ENCODE assay signal across 22 cellular contexts in genomic region chr1:218953448-218953847, GRCh38.
"Had no signal": no experiment of that assay in that cellular context is flagged by ENCODE, and none has a peak within 500 bp of the region (broad histone marks: within the 10 kb centered on the region; RNA-seq: fewer than 3 reads in every experiment).

No MANE protein-coding gene starts in this region.

- H3K9me3 Mint-ChIP-seq: activated naive CD4-positive, alpha-beta T cell treated with anti-CD3 and anti-CD28 coated beads, Interleukin-2, amount 50 U/mL, for 24 hours; stimulated activated naive B cell treated with anti-CD40 and anti-IgM and Interleukin-4, amounts not matched to agents 10 μg/mL and 1 μg/mL and 100 μg/mL, for 72 hours had no signal

- H3K9me3 ChIP-seq: body of pancreas, right lobe of liver, testis, uterus had no signal

- H3K4me2 ChIP-seq: smooth muscle cell had no signal

- H3K4me3 ChIP-seq: body of pancreas, cardiac muscle cell, right lobe of liver, smooth muscle cell, testis, uterus had no signal

- H3K27ac ChIP-seq: body of pancreas, cardiac muscle cell, right lobe of liver, testis, uterus had no signal

- H3K4me1 Mint-ChIP-seq: activated naive CD4-positive, alpha-beta T cell treated with anti-CD3 and anti-CD28 coated beads, Interleukin-2, amount 50 U/mL, for 24 hours; nephron; stimulated activated naive B cell treated with anti-CD40 and anti-IgM and Interleukin-4, amounts not matched to agents 10 μg/mL and 1 μg/mL and 100 μg/mL, for 72 hours had no signal

- H3K4me1 ChIP-seq: body of pancreas, right lobe of liver, testis, uterus had no signal

- H3K27me3 Mint-ChIP-seq: activated naive CD4-positive, alpha-beta T cell treated with anti-CD3 and anti-CD28 coated beads, Interleukin-2, amount 50 U/mL, for 24 hours; stimulated activated naive B cell treated with anti-CD40 and anti-IgM and Interleukin-4, amounts not matched to agents 10 μg/mL and 1 μg/mL and 100 μg/mL, for 72 hours had no signal

- ATAC-seq: body of pancreas; right lobe of liver; stimulated activated naive B cell treated with anti-CD40 and anti-IgM and Interleukin-4, amounts not matched to agents 10 μg/mL and 1 μg/mL and 100 μg/mL, for 72 hours had no signal

- H3K36me3 Mint-ChIP-seq: activated naive CD4-positive, alpha-beta T cell treated with anti-CD3 and anti-CD28 coated beads, Interleukin-2, amount 50 U/mL, for 24 hours; stimulated activated naive B cell treated with anti-CD40 and anti-IgM and Interleukin-4, amounts not matched to agents 10 μg/mL and 1 μg/mL and 100 μg/mL, for 72 hours had no signal

- H3K4me3 Mint-ChIP-seq: activated naive CD4-positive, alpha-beta T cell treated with anti-CD3 and anti-CD28 coated beads, Interleukin-2, amount 50 U/mL, for 24 hours; nephron; stimulated activated naive B cell treated with anti-CD40 and anti-IgM and Interleukin-4, amounts not matched to agents 10 μg/mL and 1 μg/mL and 100 μg/mL, for 72 hours had no signal

- H3K27me3 ChIP-seq: body of pancreas, cardiac muscle cell, right lobe of liver, testis, uterus had no signal

- H3K27ac Mint-ChIP-seq: activated naive CD4-positive, alpha-beta T cell treated with anti-CD3 and anti-CD28 coated beads, Interleukin-2, amount 50 U/mL, for 24 hours; nephron; stimulated activated naive B cell treated with anti-CD40 and anti-IgM and Interleukin-4, amounts not matched to agents 10 μg/mL and 1 μg/mL and 100 μg/mL, for 72 hours had no signal

- H3K36me3 ChIP-seq: cardiac muscle cell, right lobe of liver, uterus had no signal

- DNase-seq: activated CD4-positive, alpha-beta T cell treated with anti-CD3 and anti-CD28 coated beads for 1 hour; activated CD4-positive, alpha-beta T cell treated with anti-CD3 and anti-CD28 coated beads, Interleukin-2, amount 50 U/mL, for 1 hour; activated gamma-delta T cell treated with Interleukin-2 at 50 U/mL for 16 hours; activated T-cell treated with anti-CD3 and anti-CD28 coated beads, Interleukin-2, amount 50 U/mL, for 1 hour; anterior cingulate cortex; body of pancreas; foreskin melanocyte; glutamatergic neuron; hippocampal formation; nucleus accumbens; right lobe of liver; stimulated activated CD4-positive, alpha-beta T cell treated with anti-CD3 and anti-CD28 coated beads, Interleukin-15, amount 100 ng/mL, for 24 hours; stimulated activated CD4-positive, alpha-beta T cell treated with anti-CD3 and anti-CD28 coated beads, Interleukin-2, amount 100 ng/mL, for 48 hours; stimulated activated CD8-positive, alpha-beta memory T cell treated with anti-CD3 and anti-CD28 coated beads, Interleukin-4, amount 100 ng/mL, for 48 hours; stimulated activated naive B cell treated with anti-CD40 and anti-IgM and Interleukin-4, amounts not matched to agents 10 μg/mL and 1 μg/mL and 100 μg/mL, for 72 hours; testis; trophoblast cell; uterus had no signal
